10 cellular contexts compared by ENCODE assay signal in genomic region chr19:18878058-18878797, GRCh38. TPM values are rescaled to one million over a fixed set of nuclear protein-coding genes. Genes with fewer than 3 reads are reported as not detected.
A peak's percentile ranks its signal among the peaks of the same experiment; 100 is the strongest.
DNase-seq lines count a peak whose midpoint lies in the region; ATAC-seq and TF ChIP-seq lines count a peak whose summit lies in the region.
"Had no signal": no experiment of that assay in that cellular context is flagged by ENCODE, and none has a peak within 500 bp of the region (broad histone marks: within the 10 kb centered on the region; RNA-seq: fewer than 3 reads in every experiment).

No MANE protein-coding gene starts in this region.

- no peak for DNase-seq in HFFc6
- peak; percentile 79 for DNase-seq in chondrocyte (ENCODE audit: low spot score)
- DNase-seq in sciatic nerve (ENCODE audit: low spot score), result no peak
- DNase-seq in GDM1 (lab: John Stamatoyannopoulos, UW), result no peak
- DNase-seq in NCI-H524 treated with DMSO at 0.1 percent for 48 hours (lab: John Stamatoyannopoulos, UW), result no peak
- DNase-seq: ACHN, DMS79 treated with DMSO at 0.1 percent for 48 hours, KG1, NCI-H1694 treated with DMSO at 0.1 percent for 48 hours, SIG-M5 had no signal

- H3K4me1 Mint-ChIP-seq in HFFc6 (ENCODE audit: low read depth) (peaks cover 6% of the 10 kb centered on the region; the same call in 1 of the 2 replicates), chondrocyte (ENCODE audit: low read depth) (no peaks in the 10 kb centered on the region)

- TF ChIP-seq CTCF in HFFc6 (IDR thresholded peaks at IDR 0.05) (no peak), chondrocyte (IDR thresholded peaks at IDR 0.05) (no peak)

- peaks cover 37% of the 10 kb centered on the region for H3K36me3 Mint-ChIP-seq in HFFc6 (ENCODE audit: low read depth)
- H3K36me3 Mint-ChIP-seq in chondrocyte (ENCODE audit: low read depth), result peaks cover 24% of the 10 kb centered on the region

- peaks cover 8% of the 10 kb centered on the region; the same call in 1 of the 2 replicates for H3K9me3 Mint-ChIP-seq in HFFc6
- H3K9me3 Mint-ChIP-seq in chondrocyte (ENCODE audit: low read depth), result peaks cover 6% of the 10 kb centered on the region

- 0 out of 2 replicates have a peak overlapping the region, but pooled peaks have one; percentile 21 for H3K27ac Mint-ChIP-seq in HFFc6
- H3K27ac Mint-ChIP-seq in chondrocyte (ENCODE audit: unreplicated experiment), result no peak overlapping the region

- ATAC-seq in sciatic nerve, result peak; percentile 8

- intact Hi-C loops in sciatic nerve (cut with DNase I), result no loop called here

- H3K4me3 Mint-ChIP-seq in HFFc6 (no peak overlapping the region), chondrocyte (ENCODE audit: unreplicated experiment) (no peak overlapping the region)

- H3K27me3 Mint-ChIP-seq in HFFc6 (ENCODE audit: insufficient read depth) (peaks cover 5% of the 10 kb centered on the region), chondrocyte (ENCODE audit: low read depth) (no peaks in the 10 kb centered on the region)

RNA-seq across cellular contexts. Expression of gene CERS1, which starts 17.7 kb away (rescaled TPM):
- total RNA-seq in HFFc6 (2021; fragmentation: NEBNext Ultra II Directional; extraction: Animal tissue kit (Norgen Biotek cat#: 25700)), result 1 to 10 TPM in 5 of 6 experiments, under 1 TPM in 1; 0.96 to 2.1 (median 1.3) TPM
- total RNA-seq in chondrocyte, result 4.3 to 10.2 TPM (median 8.4 TPM) in 3 replicates
- 19.7 TPM for total RNA-seq in sciatic nerve

RNA-seq across cellular contexts. Expression of gene COPE, which starts 41.0 kb away (rescaled TPM):
- 100 to 1,000 TPM; 268 to 315 (median 286) TPM for total RNA-seq in HFFc6 (2021; fragmentation: NEBNext Ultra II Directional; extraction: Animal tissue kit (Norgen Biotek cat#: 25700))
- total RNA-seq in chondrocyte (175 to 205 TPM (median 189 TPM) in 3 replicates), sciatic nerve (104 TPM)

RNA-seq across cellular contexts. Expression of gene DDX49, which starts 41.3 kb away (rescaled TPM):
- total RNA-seq in HFFc6 (2021; fragmentation: NEBNext Ultra II Directional; extraction: Animal tissue kit (Norgen Biotek cat#: 25700)), result 10 to 100 TPM; 37.8 to 57.4 (median 44.0) TPM
- total RNA-seq in chondrocyte, result 47.0 to 57.4 TPM (median 50.6 TPM) in 3 replicates
- 24.0 TPM for total RNA-seq in sciatic nerve

RNA-seq across cellular contexts. Expression of gene UPF1, which starts 46.5 kb away (rescaled TPM):
- total RNA-seq in HFFc6 (2021; fragmentation: NEBNext Ultra II Directional; extraction: Animal tissue kit (Norgen Biotek cat#: 25700)), result 10 to 100 TPM; 46.3 to 54.7 (median 51.4) TPM
- total RNA-seq in chondrocyte, result 38.6 to 45.3 TPM (median 40.4 TPM) in 3 replicates
- 57.8 TPM for total RNA-seq in sciatic nerve
